In genomic region chr5:164054461-164054860, GRCh38 we compare ENCODE assay signal across 17 cellular contexts.
DNase-seq lines count a peak whose midpoint lies in the region; ATAC-seq and TF ChIP-seq lines count a peak whose summit lies in the region.
"Had no signal": no experiment of that assay in that cellular context is flagged by ENCODE, and none has a peak within 500 bp of the region (broad histone marks: within the 10 kb centered on the region; RNA-seq: fewer than 3 reads in every experiment).

No MANE protein-coding gene starts in this region.

- no peak overlapping the region for H2AK5ac ChIP-seq in IMR-90 (ENCODE audit: low read depth, low read length)

- ATAC-seq in IMR-90 (ENCODE audit: low read depth) (no peak), GM18498 (IDR thresholded peaks at IDR 0.05; ENCODE audit: unreplicated experiment) (no peak)
- ATAC-seq: CD8-positive, alpha-beta T cell had no signal

- H3K9ac ChIP-seq in IMR-90 (ENCODE audit: low read depth, low read length) = no peak overlapping the region
- H3K9ac ChIP-seq: BLaER1, GM23248 had no signal

- POLR2A ChIA-PET in IMR-90 (lab: Charles Lee; ENCODE audit: unreplicated experiment) (interaction anchor here (0.6 kb wide), 1 partner anchor 30 kb away, joined by 10 read pairs; no protein-coding TSS in a partner anchor), GM10248 (lab: Yijun Ruan, JAX) (no interaction called here)

- no peak overlapping the region for H3K4me3 ChIP-seq in IMR-90 (ENCODE audit: insufficient read depth, low read depth, low read length)
- H3K4me3 ChIP-seq: BLaER1, GM23248 had no signal

- in situ Hi-C loops in IMR-90 (cut with MboI; ENCODE audit: low sequenced_read_pairs) = no loop called here

- H2BK5ac ChIP-seq in IMR-90 (ENCODE audit: low read depth, low read length, poor library complexity, severe bottlenecking) = no peak overlapping the region

- H3K9me1 ChIP-seq in IMR-90 (ENCODE audit: insufficient read depth, low read length) = no peaks in the 10 kb centered on the region

- no peak overlapping the region for H3K18ac ChIP-seq in IMR-90 (ENCODE audit: low read depth, low read length)

- no peak overlapping the region for H3K27ac ChIP-seq in IMR-90 (ENCODE audit: insufficient read depth, low read length)
- H3K27ac ChIP-seq: BLaER1, C4-2B, GM23248 had no signal

- DNase-seq in IMR-90 (peak; percentile 50), epidermal melanocyte (ENCODE audit: insufficient read length, low spot score) (peak; percentile 31), foreskin melanocyte (peak; percentile 94), posterior cingulate gyrus (no peak), GM10248 (ENCODE audit: extremely low spot score) (no peak)
- DNase-seq: CD4-positive, CD25-positive, alpha-beta regulatory T cell; CD8-positive, alpha-beta T cell; DMS 273 treated with DMSO at 0.1 percent for 48 hours; DMS79; EL; GDM1; GM23248; H7; HCEC 1CT had no signal

- no peak overlapping the region for H3K56ac ChIP-seq in IMR-90 (ENCODE audit: extremely low read depth, insufficient read depth, low read length)

- TF ChIP-seq POLR2A in IMR-90 (IDR thresholded peaks at IDR 0.05; ENCODE audit: low read depth, low read length) = no peak

- no peaks in the 10 kb centered on the region for H3K36me3 ChIP-seq in IMR-90 (ENCODE audit: control insufficient read depth, insufficient read depth, low read length)
- H3K36me3 ChIP-seq: BLaER1 had no signal

- TF ChIP-seq CTCF in IMR-90 (conservative IDR thresholded peaks at IDR 0.05; ENCODE audit: low read depth, low read length) = no peak
- TF ChIP-seq CTCF in GM10248 (IDR thresholded peaks at IDR 0.05; ENCODE audit: control extremely low read depth, extremely low read depth, low read depth, missing control alignments) = no peak

- BruUV-seq in IMR-90 (replicated peaks; lab: Mats Ljungman, UMichigan) = no TSS peak

- no peak overlapping the region for H2BK20ac ChIP-seq in IMR-90 (ENCODE audit: low read depth, low read length)

- H2AK9ac ChIP-seq in IMR-90 (replicated peaks; ENCODE audit: low read depth, low read length, poor library complexity) = no peak overlapping the region

- dilution Hi-C loops in IMR-90 (cut with HindIII; ENCODE audit: low sequenced_read_pairs, unreplicated experiment) = no loop called here

- H2AFZ ChIP-seq in IMR-90 (replicated peaks; ENCODE audit: low read length, poor library complexity) = no peak overlapping the region
- H2AFZ ChIP-seq: GM23248 had no signal

- H3K4me1 ChIP-seq in IMR-90 (ENCODE audit: control insufficient read depth, insufficient read depth, low read length) = no peaks in the 10 kb centered on the region
- H3K4me1 ChIP-seq: BLaER1 had no signal

- no peak overlapping the region for H3K23ac ChIP-seq in IMR-90 (ENCODE audit: low read depth, low read length)

- H2BK15ac ChIP-seq in IMR-90 (ENCODE audit: low read depth, low read length) = no peak overlapping the region

- no peak overlapping the region for H4K8ac ChIP-seq in IMR-90 (ENCODE audit: low read depth in 2 of 2, low read length in 2 of 2)

- no peaks in the 10 kb centered on the region for H3K27me3 ChIP-seq in IMR-90 (ENCODE audit: control insufficient read depth, insufficient read depth, low read length)
- H3K27me3 ChIP-seq: BLaER1 had no signal

- H4K91ac ChIP-seq in IMR-90 (ENCODE audit: insufficient read depth, low read depth, low read length) = no peak overlapping the region

- H4K5ac ChIP-seq in IMR-90 (ENCODE audit: low read depth, low read length) = no peak overlapping the region

- no peak overlapping the region for H3K14ac ChIP-seq in IMR-90 (replicated peaks; ENCODE audit: low read depth, low read length)

- H3K4me2 ChIP-seq in IMR-90 (ENCODE audit: low read depth, low read length) = no peak overlapping the region
- H3K4me2 ChIP-seq: BLaER1 had no signal

- no peaks in the 10 kb centered on the region for H3K79me1 ChIP-seq in IMR-90 (ENCODE audit: low read depth in 1 of 2, low read length in 2 of 2)

- no peaks in the 10 kb centered on the region for H3K9me3 ChIP-seq in IMR-90 (ENCODE audit: control insufficient read depth, insufficient read depth, low read length)
- H3K9me3 ChIP-seq: BLaER1 had no signal

- WGBS in IMR-90 (ENCODE audit: extremely low coverage in 2 of 2, insufficient read length in 1 of 2), 2 experiments = no CpG with 5 or more reads among the region's 2 CpGs

- no peak overlapping the region for H2BK120ac ChIP-seq in IMR-90 (ENCODE audit: low read depth, low read length)

- intact Hi-C loops in IMR-90 (cut with micrococcal nuclease) (loop anchor here (5.0 to 10.0 kb wide), 2 partner anchors 300 to 492 kb away; no protein-coding TSS in a partner anchor), posterior cingulate gyrus (cut with DNase I) (no loop called here)

- CTCF ChIA-PET in IMR-90 (lab: Yijun Ruan, JAX) = no interaction called here
- CTCF ChIA-PET in GM10248 (lab: Yijun Ruan, JAX) = no interaction called here

- H3K4ac ChIP-seq in IMR-90 (ENCODE audit: low read depth, low read length) = no peak overlapping the region

- H4K20me1 ChIP-seq in IMR-90 (ENCODE audit: insufficient read depth, low read length) = no peaks in the 10 kb centered on the region
- H4K20me1 ChIP-seq: BLaER1 had no signal

- no peak for TF ChIP-seq RAD21 in IMR-90 (IDR thresholded peaks at IDR 0.05; ENCODE audit: low read length)

TF ChIP-seq in IMR-90, 13 proteins besides CTCF, POLR2A, EP300 and RAD21:
- TF ChIP-seq CEBPB (IDR thresholded peaks at IDR 0.05; ENCODE audit: low read depth, low read length) (peak; percentile 12; the same call in 1 of the 2 replicates), ELK1 (IDR thresholded peaks at IDR 0.05; ENCODE audit: borderline replicate concordance, low read depth, low read length) (no peak)

Comparison
In these comparisons a context has a peak if more than half of its experiments do, and no peak if none do; other contexts are left out.
1. DNase-seq: peak in IMR-90 (single experiment), epidermal melanocyte (single experiment) and foreskin melanocyte (single experiment); none in posterior cingulate gyrus (0 of 10) and GM10248 (single experiment).